ENCODE assay signal across 8 cellular contexts in genomic region chr9:127223810-127224177, GRCh38. TPM values are rescaled to one million over a fixed set of nuclear protein-coding genes. Genes with fewer than 3 reads are reported as not detected.
DNase-seq lines count a peak whose midpoint lies in the region; ATAC-seq and TF ChIP-seq lines count a peak whose summit lies in the region.

No MANE protein-coding gene starts in this region.

- H3K27ac ChIP-seq in cingulate gyrus (ENCODE audit: low read depth, low read length), result peak overlapping the region; percentile 20
- H3K27ac ChIP-seq in naive thymus-derived CD4-positive, alpha-beta T cell (ENCODE audit: low read depth, low read length), result no peak overlapping the region

- H3K27me3 ChIP-seq in naive thymus-derived CD4-positive, alpha-beta T cell (ENCODE audit: control insufficient read depth in 2 of 2, insufficient read depth in 2 of 2, low read length in 2 of 2), result no peaks in the 10 kb centered on the region

- DNase-seq in AG04449 (ENCODE audit: low read depth, low spot score) (no peak), HuH-7 (ENCODE audit: low spot score) (peak; percentile 55), NOMO-1 treated with dmso at 0.1 percent for 144 hours (lab: John Stamatoyannopoulos, UW; ENCODE audit: unreplicated experiment) (no peak)
- no peak for DNase-seq in naive thymus-derived CD4-positive, alpha-beta T cell

- H3K4me3 ChIP-seq in AG04449 (ENCODE audit: low read depth, low read length), result peak overlapping the region; percentile 64; the same call in 1 of the 2 replicates
- peak overlapping the region; percentile 51 for H3K4me3 ChIP-seq in naive thymus-derived CD4-positive, alpha-beta T cell (ENCODE audit: low read length)

- ATAC-seq in naive thymus-derived CD4-positive, alpha-beta T cell, result no peak
- ATAC-seq in GM19463 (IDR thresholded peaks at IDR 0.05; ENCODE audit: unreplicated experiment) (no peak), GM18520 (IDR thresholded peaks at IDR 0.05; ENCODE audit: unreplicated experiment) (no peak), HG03280 (IDR thresholded peaks at IDR 0.05; ENCODE audit: unreplicated experiment) (no peak)

- intact Hi-C loops in naive thymus-derived CD4-positive, alpha-beta T cell (cut with micrococcal nuclease), result loop anchor here (1.0 to 10.0 kb wide), 11 partner anchors 22 to 1231 kb away; partner anchors contain the start of genes LRSAM1 (in 2 of the 2), RPL12 (in 2 of the 2), ZNF79 (in 2 of the 2) and ODF2 (in 1 of the 2)

- peaks cover 0 to 54% (median 6%) of the 10 kb centered on the region in 5 donors for H3K27me3 Mint-ChIP-seq in naive thymus-derived CD4-positive, alpha-beta T cell

- CTCF ChIA-PET in AG04449 (lab: Yijun Ruan, JAX), result interaction anchor here (1.4 to 2.7 kb wide), 4 partner anchors 9 to 24 kb away, joined by 4 to 17 read pairs (median 5); no protein-coding TSS in a partner anchor
- CTCF ChIA-PET in naive thymus-derived CD4-positive, alpha-beta T cell (lab: Charles Lee), result interaction anchor here (1.9 kb wide), 1 partner anchor 9 kb away, joined by 8 read pairs; no protein-coding TSS in a partner anchor

- peaks cover 10 to 31% of the 10 kb centered on the region in 2 donors for H3K4me1 ChIP-seq in naive thymus-derived CD4-positive, alpha-beta T cell (ENCODE audit: control insufficient read depth in 2 of 2, insufficient read depth in 2 of 2, low read length in 2 of 2)

- peak overlapping the region in 8 of 9 donors; percentile 8 to 94 (median 78) for H3K27ac Mint-ChIP-seq in naive thymus-derived CD4-positive, alpha-beta T cell

- H3K9me3 Mint-ChIP-seq in naive thymus-derived CD4-positive, alpha-beta T cell, result peaks cover 0 to 5% (median 0%) of the 10 kb centered on the region in 11 donors

- POLR2A ChIA-PET in AG04449 (lab: Yijun Ruan, JAX), result interaction anchor here (1.2 kb wide), 1 partner anchor 227 kb away, joined by 3 read pairs; the partner anchor contains the start of gene RPL12
- POLR2A ChIA-PET in naive thymus-derived CD4-positive, alpha-beta T cell (lab: Charles Lee), result interaction anchor here (0.6 to 1.6 kb wide), 3 partner anchors 9 to 769 kb away, joined by 3 to 12 read pairs (median 4); partner anchors contain the start of genes LRSAM1 and RPL12

- no peaks in the 10 kb centered on the region for H3K36me3 Mint-ChIP-seq in naive thymus-derived CD4-positive, alpha-beta T cell

- TF ChIP-seq CTCF in AG04449 (IDR thresholded peaks at IDR 0.05; ENCODE audit: insufficient read depth, low read length, missing control alignments), result no peak

- H3K36me3 ChIP-seq in naive thymus-derived CD4-positive, alpha-beta T cell (ENCODE audit: control insufficient read depth in 2 of 3, insufficient read depth in 3 of 3, low read length in 3 of 3), result no peaks in the 10 kb centered on the region

- H3K4me1 Mint-ChIP-seq in naive thymus-derived CD4-positive, alpha-beta T cell, result peaks cover 24 to 49% (median 41%) of the 10 kb centered on the region in 7 donors

- H3K4me3 Mint-ChIP-seq in naive thymus-derived CD4-positive, alpha-beta T cell, result peak overlapping the region; percentile 74 to 93 (median 85)

- H3K9me3 ChIP-seq in naive thymus-derived CD4-positive, alpha-beta T cell (ENCODE audit: control insufficient read depth in 2 of 3, low read length in 3 of 3), result no peaks in the 10 kb centered on the region

RNA-seq across cellular contexts. Expression of gene GARNL3, which starts 40.8 kb away (rescaled TPM):
- 1 to 10 TPM in 4 of 5 experiments, under 1 TPM in 1; 0.85 to 4.1 (median 2.8) TPM for total RNA-seq in naive thymus-derived CD4-positive, alpha-beta T cell
- polyA plus RNA-seq in naive thymus-derived CD4-positive, alpha-beta T cell, result 1 to 10 TPM in 1 of 2 donors, not detected in 1; 2.1 TPM
